10 cellular contexts compared by ENCODE assay signal in the genomic region with DNA sequence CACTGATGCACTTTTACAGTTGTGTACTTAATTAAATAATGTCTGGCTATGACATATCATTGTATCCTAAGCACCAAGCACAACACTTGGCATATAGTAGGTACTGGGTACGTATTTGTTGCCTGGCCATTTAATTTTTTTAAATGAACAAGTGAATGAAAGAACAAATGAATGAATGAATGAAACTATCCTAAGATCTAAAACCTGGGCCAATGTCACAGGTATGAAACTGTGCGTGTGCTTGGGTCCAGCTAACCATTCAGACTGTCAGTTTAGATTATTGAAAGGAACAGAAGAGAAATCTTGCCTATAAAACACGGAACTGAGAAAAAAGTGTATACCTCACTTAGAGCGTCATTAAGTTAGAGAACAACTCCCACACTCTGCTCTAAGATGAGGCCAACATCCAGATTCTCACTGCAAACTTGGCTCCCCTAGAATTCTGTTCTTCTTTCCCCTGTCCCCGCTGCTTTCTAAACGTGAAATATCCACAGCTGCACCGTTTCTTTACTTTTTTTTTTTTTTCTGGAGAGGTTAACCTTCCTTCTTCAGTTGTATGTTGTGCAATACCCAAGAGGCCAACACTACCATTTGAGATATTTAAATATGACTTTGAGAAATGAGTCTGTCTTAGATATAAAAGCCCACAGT. TPM values are rescaled to one million over a fixed set of nuclear protein-coding genes. Genes with fewer than 3 reads are reported as not detected.
DNase-seq lines count a peak whose midpoint lies in the region; ATAC-seq and TF ChIP-seq lines count a peak whose summit lies in the region.
"Had no signal": no experiment of that assay in that cellular context is flagged by ENCODE, and none has a peak within 500 bp of the region (broad histone marks: within the 10 kb centered on the region; RNA-seq: fewer than 3 reads in every experiment).

No MANE protein-coding gene starts in this region.

- H3K4me3 ChIP-seq in PC-9: no peak overlapping the region
- H3K4me3 ChIP-seq: uterus had no signal

- ATAC-seq in GM19025 (IDR thresholded peaks at IDR 0.05; ENCODE audit: low read depth, unreplicated experiment): peak; percentile 40
- peak; percentile 55 for ATAC-seq in HG02852 (IDR thresholded peaks at IDR 0.05; ENCODE audit: unreplicated experiment)

- no peak for TF ChIP-seq CTCF in PC-9 (conservative IDR thresholded peaks at IDR 0.05)

- CTCF ChIA-PET in PC-9 (lab: Charles Lee): no interaction called here

- no peaks in the 10 kb centered on the region for H3K27me3 ChIP-seq in PC-9 (ENCODE audit: insufficient read depth, low read depth)
- H3K27me3 ChIP-seq: uterus had no signal

- no peak overlapping the region for H2AFZ ChIP-seq in PC-9

- no peaks in the 10 kb centered on the region for H3K36me3 ChIP-seq in PC-9 (ENCODE audit: low read depth)
- H3K36me3 ChIP-seq: uterus had no signal

- H3K4me2 ChIP-seq in PC-9: no peak overlapping the region

- BruUV-seq in PC-9 (replicated peaks; lab: Mats Ljungman, UMichigan): no TSS peak

- no peaks in the 10 kb centered on the region for H4K20me1 ChIP-seq in PC-9 (ENCODE audit: insufficient read depth)

- no peaks in the 10 kb centered on the region for H3F3A ChIP-seq in PC-9 (ENCODE audit: insufficient read depth, low read depth)

- no peaks in the 10 kb centered on the region for H3K9me2 ChIP-seq in PC-9 (ENCODE audit: insufficient read depth)

- H3K79me2 ChIP-seq in PC-9 (ENCODE audit: low read depth): no peaks in the 10 kb centered on the region

- H3K9me3 ChIP-seq in PC-9 (ENCODE audit: insufficient read depth, low read depth): no peaks in the 10 kb centered on the region
- H3K9me3 ChIP-seq: uterus had no signal

- DNase-seq in NAMALWA (ENCODE audit: low spot score): peak; percentile 65
- peak; percentile 37 for DNase-seq in middle frontal gyrus (ENCODE audit: extremely low spot score, low spot score)
- no peak for DNase-seq in NCI-H187 (lab: John Stamatoyannopoulos, UW)
- DNase-seq in SW 1271 (lab: John Stamatoyannopoulos, UW): no peak
- no peak for DNase-seq in hippocampal formation (lab: John Stamatoyannopoulos, UW)
- no peak for DNase-seq in PC-9
- DNase-seq: NCI-H345, uterus had no signal

- POLR2A ChIA-PET in PC-9 (lab: Charles Lee; ENCODE audit: unreplicated experiment): interaction anchor here (0.7 kb wide), 1 partner anchor 1368 kb away, joined by 7 read pairs; no protein-coding TSS in a partner anchor

- intact Hi-C loops in PC-9 (cut with micrococcal nuclease; ENCODE audit: unreplicated experiment): no loop called here

- H3K4me1 ChIP-seq in PC-9 (replicated peaks; ENCODE audit: insufficient read depth): no peaks in the 10 kb centered on the region
- H3K4me1 ChIP-seq: uterus had no signal

- no peak overlapping the region for H3K27ac ChIP-seq in PC-9
- H3K27ac ChIP-seq: uterus had no signal

RNA-seq across cellular contexts. Expression of a gene that starts 17.3 kb away (rescaled TPM):
- 78.4 and 79.2 TPM in 2 replicates for total RNA-seq in PC-9 (2021)

RNA-seq across cellular contexts. Expression of a gene that starts 33.9 kb away (rescaled TPM):
- total RNA-seq in PC-9 (2021): 40.5 and 44.2 TPM in 2 replicates

Comparison
In these comparisons a context has a peak if more than half of its experiments do, and no peak if none do; other contexts are left out.
1. DNase-seq: peak in NAMALWA (single experiment) and middle frontal gyrus (single experiment); none in NCI-H187 (0 of 2), SW 1271 (0 of 2), hippocampal formation (0 of 2) and PC-9 (0 of 2).